31 cellular contexts compared by ENCODE assay signal in the genomic region with DNA sequence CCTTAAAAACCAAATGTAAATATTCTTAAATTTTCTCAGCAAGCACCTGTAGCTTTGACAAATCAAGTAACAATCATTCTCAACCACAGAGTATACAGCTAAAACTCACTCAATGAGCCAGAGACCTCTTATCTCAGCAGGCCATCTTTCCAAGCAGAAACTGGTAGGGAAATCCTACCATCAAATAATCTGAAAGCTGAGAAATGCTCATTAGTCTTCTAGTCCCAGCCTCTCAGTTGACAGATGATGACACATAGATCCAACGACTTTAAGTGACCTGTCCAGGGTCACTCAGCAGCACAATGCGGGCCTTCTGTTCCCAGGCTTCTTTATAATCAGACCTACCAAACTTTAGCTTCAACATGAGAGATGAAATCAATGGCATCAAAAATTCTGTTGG.
"Had no signal": no experiment of that assay in that cellular context is flagged by ENCODE, and none has a peak within 500 bp of the region (broad histone marks: within the 10 kb centered on the region; RNA-seq: fewer than 3 reads in every experiment).

No MANE protein-coding gene starts in this region.

- DNase-seq: activated CD4-positive, alpha-beta memory T cell treated with anti-CD3 and anti-CD28 coated beads, Interleukin-2, amount 10 ng/mL, durations not matched to agents 7 days and 5 days; activated CD4-positive, alpha-beta T cell treated with anti-CD3 and anti-CD28 coated beads for 1 hour; activated CD4-positive, alpha-beta T cell treated with anti-CD3 and anti-CD28 coated beads for 48 hours; activated CD4-positive, CD25-positive, alpha-beta regulatory T cell; activated CD8-positive, alpha-beta memory T cell treated with anti-CD3 and anti-CD28 coated beads for 24 hours; activated CD8-positive, alpha-beta memory T cell treated with anti-CD3 and anti-CD28 coated beads, Interleukin-2, amount 10 ng/mL, durations not matched to agents 7 days and 5 days; activated CD8-positive, alpha-beta memory T cell treated with anti-CD3 and anti-CD28 coated beads, Interleukin-2, amount 50 U/mL, for 48 hours; activated effector memory CD4-positive, alpha-beta T cell treated with Interleukin-2 at 50 U/mL for 16 hours; activated naive CD4-positive, alpha-beta T cell treated with anti-CD3 and anti-CD28 coated beads, Interleukin-2, amount 10 ng/mL, durations not matched to agents 7 days and 5 days; activated naive CD8-positive, alpha-beta T cell treated with anti-CD3 and anti-CD28 coated beads, Interleukin-2, amount 50 U/mL, for 24 hours; activated T-cell treated with anti-CD3 and anti-CD28 coated beads, Interleukin-2, amount 50 U/mL, for 48 hours; aorta; brain microvascular endothelial cell; central memory CD4-positive, alpha-beta T cell; Karpas-422; KBM-7; MG63; NCI-H1092; NCI-H187 treated with DMSO at 0.1 percent for 48 hours; NCI-H2081 treated with DMSO at 0.1 percent for 48 hours; NCI-H510A; NCI-H526; NCI-H748 treated with DMSO at 0.1 percent for 48 hours; NK-92 treated with Interleukin-12 subunit alpha and Interleukin-12 subunit beta, amount 100 ng/mL, for 24 hours; SIG-M5; T-cell; T-helper 17 cell; T-helper 9 cell; WERI-Rb-1 had no signal

- H3K4me2 ChIP-seq: PC-9 had no signal

- H3K9me3 ChIP-seq: MG63 had no signal

- H3K27ac ChIP-seq: brain microvascular endothelial cell, PC-9, RWPE1, WERI-Rb-1 had no signal

- H2AFZ ChIP-seq: PC-9 had no signal

- H3K36me3 ChIP-seq: brain microvascular endothelial cell, MG63, WERI-Rb-1 had no signal

- H3K4me3 ChIP-seq: MG63, PC-9 had no signal

- H3K27me3 ChIP-seq: brain microvascular endothelial cell, MG63 had no signal
